ENCODE assay signal across 19 cellular contexts in the genomic region with DNA sequence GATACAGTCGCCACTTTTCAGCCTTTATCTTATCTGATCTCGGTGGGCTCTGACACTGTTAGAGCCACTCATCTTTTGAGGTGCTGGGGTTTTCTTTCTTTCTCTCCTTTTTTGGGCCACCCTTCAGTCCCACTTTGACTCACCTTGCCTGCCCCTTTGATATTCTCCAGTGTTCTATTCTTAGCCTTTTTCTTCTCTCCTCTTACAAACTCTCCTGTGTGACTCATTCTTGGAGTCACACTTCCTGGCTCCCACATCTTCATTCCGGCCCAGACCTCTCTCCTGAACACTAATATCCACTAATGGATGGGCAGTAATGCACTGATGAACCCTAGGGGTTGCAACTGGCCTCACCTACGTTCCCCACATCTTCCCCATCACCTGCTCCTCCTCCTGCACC. TPM values are rescaled to one million over a fixed set of nuclear protein-coding genes. Genes with fewer than 3 reads are reported as not detected.
"Had no signal": no experiment of that assay in that cellular context is flagged by ENCODE, and none has a peak within 500 bp of the region (broad histone marks: within the 10 kb centered on the region; RNA-seq: fewer than 3 reads in every experiment).

No MANE protein-coding gene starts in this region.

- H3K27me3 ChIP-seq: sigmoid colon had no signal

- ATAC-seq: activated CD8-positive, alpha-beta T cell treated with anti-CD3 and anti-CD28 coated beads, Interleukin-2, amount 10 ng/mL, durations not matched to agents 7 days and 5 days; left colon; T-cell had no signal

- H3K27ac ChIP-seq: coronary artery, epithelial cell of prostate, transverse colon, WERI-Rb-1 had no signal

- DNase-seq: activated CD4-positive, alpha-beta T cell treated with anti-CD3 and anti-CD28 coated beads for 48 hours; activated CD8-positive, alpha-beta T cell treated with anti-CD3 and anti-CD28 coated beads, Interleukin-2, amount 10 ng/mL, durations not matched to agents 7 days and 5 days; activated naive CD4-positive, alpha-beta T cell treated with anti-CD3 and anti-CD28 coated beads for 36 hours; effector memory CD4-positive, alpha-beta T cell; hippocampal formation; left colon; occipital lobe; sigmoid colon; stimulated activated CD4-positive, alpha-beta T cell treated with anti-CD3 and anti-CD28 coated beads, Interleukin-2, amount 100 ng/mL, for 24 hours; stimulated activated naive CD4-positive, alpha-beta T cell; substantia nigra; T-cell; T1000; transverse colon; WERI-Rb-1 had no signal

- H3K36me3 ChIP-seq: sigmoid colon, transverse colon, WERI-Rb-1 had no signal

- H3K9me3 ChIP-seq: sigmoid colon, transverse colon had no signal

- H3K4me3 ChIP-seq: coronary artery, sigmoid colon, transverse colon had no signal

- H3K4me1 ChIP-seq: transverse colon had no signal

RNA-seq across cellular contexts. Expression of a gene that starts 2.2 kb away (rescaled TPM):
- total RNA-seq: activated CD8-positive, alpha-beta T cell treated with anti-CD3 and anti-CD28 coated beads, Interleukin-2, amount 10 ng/mL, durations not matched to agents 7 days and 5 days; activated naive CD4-positive, alpha-beta T cell treated with anti-CD3 and anti-CD28 coated beads for 36 hours; glomerular endothelial cell; left colon; occipital lobe; progenitor cell of endocrine pancreas; sigmoid colon; T-cell; transverse colon had no signal

RNA-seq across cellular contexts. Expression of a gene that starts 15.7 kb away (rescaled TPM):
- total RNA-seq: activated CD8-positive, alpha-beta T cell treated with anti-CD3 and anti-CD28 coated beads, Interleukin-2, amount 10 ng/mL, durations not matched to agents 7 days and 5 days; activated naive CD4-positive, alpha-beta T cell treated with anti-CD3 and anti-CD28 coated beads for 36 hours; glomerular endothelial cell; left colon; occipital lobe; progenitor cell of endocrine pancreas; sigmoid colon; T-cell; transverse colon had no signal
